In genomic region chr9:123360161-123361085, GRCh38 we compare ENCODE assay signal across 1 cellular context.
TF ChIP-seq lines count a peak whose summit lies in the region.

No MANE protein-coding gene starts in this region.

TF ChIP-seq in HepG2, 621 proteins besides CTCF, POLR2A, EP300 and RAD21 (continued from another document):
- TF ChIP-seq, protein P1, sequence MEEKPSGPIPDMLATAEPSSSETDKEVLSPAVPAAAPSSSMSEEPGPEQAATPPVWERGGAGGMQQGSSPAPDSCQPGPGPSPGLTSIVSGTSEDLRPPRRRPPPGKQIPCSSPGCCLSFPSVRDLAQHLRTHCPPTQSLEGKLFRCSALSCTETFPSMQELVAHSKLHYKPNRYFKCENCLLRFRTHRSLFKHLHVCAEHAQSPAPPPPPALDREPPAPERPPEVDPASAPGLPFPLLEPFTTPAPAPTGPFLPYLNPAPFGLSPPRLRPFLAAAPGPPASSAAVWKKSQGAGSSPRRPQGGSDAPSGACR (CRISPR knock-in tag; IDR thresholded peaks at IDR 0.05) = no peak
- TF ChIP-seq ZNF740 (CRISPR knock-in tag; IDR thresholded peaks at IDR 0.05) = no peak
- TF ChIP-seq TBX3 (IDR thresholded peaks at IDR 0.05; ENCODE audit: borderline replicate concordance) = no peak
- TF ChIP-seq, protein P2, sequence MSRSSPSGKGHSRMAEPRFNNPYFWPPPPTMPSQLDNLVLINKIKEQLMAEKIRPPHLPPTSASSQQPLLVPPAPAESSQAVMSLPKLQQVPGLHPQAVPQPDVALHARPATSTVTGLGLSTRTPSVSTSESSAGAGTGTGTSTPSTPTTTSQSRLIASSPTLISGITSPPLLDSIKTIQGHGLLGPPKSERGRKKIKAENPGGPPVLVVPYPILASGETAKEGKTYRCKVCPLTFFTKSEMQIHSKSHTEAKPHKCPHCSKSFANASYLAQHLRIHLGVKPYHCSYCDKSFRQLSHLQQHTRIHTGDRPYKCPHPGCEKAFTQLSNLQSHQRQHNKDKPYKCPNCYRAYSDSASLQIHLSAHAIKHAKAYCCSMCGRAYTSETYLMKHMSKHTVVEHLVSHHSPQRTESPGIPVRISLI (CRISPR knock-in tag; IDR thresholded peaks at IDR 0.05; ENCODE audit: borderline replicate concordance) = no peak
- TF ChIP-seq ZNF460 (CRISPR knock-in tag; IDR thresholded peaks at IDR 0.05; ENCODE audit: borderline replicate concordance) = no peak
- TF ChIP-seq MXI1 (IDR thresholded peaks at IDR 0.05; ENCODE audit: borderline replicate concordance, low read depth, low read length) = peak; percentile 40; the same call in 1 of the 3 replicates
- TF ChIP-seq ZNF138 (CRISPR knock-in tag; IDR thresholded peaks at IDR 0.05; ENCODE audit: low read depth) = no peak
- TF ChIP-seq, protein P3, sequence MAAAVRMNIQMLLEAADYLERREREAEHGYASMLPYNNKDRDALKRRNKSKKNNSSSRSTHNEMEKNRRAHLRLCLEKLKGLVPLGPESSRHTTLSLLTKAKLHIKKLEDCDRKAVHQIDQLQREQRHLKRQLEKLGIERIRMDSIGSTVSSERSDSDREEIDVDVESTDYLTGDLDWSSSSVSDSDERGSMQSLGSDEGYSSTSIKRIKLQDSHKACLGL (CRISPR knock-in tag; IDR thresholded peaks at IDR 0.05) = peak; percentile 40; the same call in 1 of the 2 replicates
- no peak for TF ChIP-seq SETDB1 (CRISPR knock-in tag; IDR thresholded peaks at IDR 0.05; ENCODE audit: borderline replicate concordance)
- TF ChIP-seq ZNF674 (CRISPR knock-in tag; IDR thresholded peaks at IDR 0.05; ENCODE audit: low read depth) = no peak
- TF ChIP-seq MED13 (CRISPR knock-in tag; IDR thresholded peaks at IDR 0.05) = no peak
